In the genomic region with DNA sequence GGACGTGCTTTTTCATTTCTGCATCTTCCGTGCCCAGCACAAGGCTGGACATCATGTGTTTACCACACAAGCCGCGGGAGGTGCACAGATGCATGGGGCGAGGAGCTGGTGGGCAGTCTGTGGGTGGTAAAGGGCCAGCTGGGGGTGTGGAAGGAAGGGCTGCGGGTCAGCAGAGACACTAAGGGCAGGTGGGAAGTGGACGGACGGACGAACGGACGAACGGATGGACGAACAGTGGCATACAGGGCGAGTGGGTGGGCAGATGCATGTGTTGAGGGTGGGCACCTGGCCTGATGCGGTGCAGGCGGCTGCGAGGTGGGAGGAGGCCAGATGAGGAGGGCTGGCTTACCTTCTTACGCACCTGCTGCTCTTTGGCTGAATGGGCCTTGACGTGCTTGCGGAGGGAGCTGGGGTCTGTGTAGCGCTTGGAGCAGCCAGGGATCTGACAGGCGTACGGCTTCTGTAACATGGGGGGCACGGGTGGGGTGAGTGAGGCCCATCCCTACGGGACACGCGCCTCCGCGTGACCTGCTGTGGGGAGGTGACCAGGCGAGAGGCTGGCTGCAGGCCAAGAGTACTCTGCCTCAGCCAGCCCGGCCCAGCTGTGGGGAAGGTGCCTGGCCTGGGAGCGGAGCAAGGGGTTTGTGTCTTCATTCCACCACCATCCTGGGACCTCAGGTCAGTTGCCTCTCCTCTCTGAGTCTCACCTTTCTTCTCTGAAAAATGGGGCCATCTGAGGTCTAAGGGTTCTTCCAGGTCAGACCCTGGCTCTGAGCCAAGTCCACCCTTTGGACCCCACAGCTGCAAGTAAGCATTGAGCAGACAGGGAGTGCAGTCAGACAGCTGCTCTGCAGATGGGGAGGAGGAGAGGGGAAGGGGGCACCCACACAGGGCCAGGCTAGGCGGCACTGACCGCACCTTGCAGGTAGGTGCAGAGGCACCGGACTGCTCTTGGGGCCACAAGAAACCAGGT, we compare ENCODE assay signal across 15 cellular contexts.
DNase-seq lines count a peak whose midpoint lies in the region; ATAC-seq and TF ChIP-seq lines count a peak whose summit lies in the region.
"Had no signal": no experiment of that assay in that cellular context is flagged by ENCODE, and none has a peak within 500 bp of the region (broad histone marks: within the 10 kb centered on the region; RNA-seq: fewer than 3 reads in every experiment).

No MANE protein-coding gene starts in this region.

- H2AK5ac ChIP-seq in H9 (ENCODE audit: insufficient read length, low read length): no peak overlapping the region

- ATAC-seq in body of pancreas (peak; percentile 17), GM19328 (IDR thresholded peaks at IDR 0.05; ENCODE audit: unreplicated experiment) (no peak), HG02870 (IDR thresholded peaks at IDR 0.05; ENCODE audit: unreplicated experiment) (no peak)

- H3K56ac ChIP-seq in H9 (ENCODE audit: insufficient read length, low read depth, low read length): no peak overlapping the region

- no peak overlapping the region for H4K5ac ChIP-seq in H9 (ENCODE audit: insufficient read length, low read depth, low read length)

- H3K27ac ChIP-seq in H9 (ENCODE audit: insufficient read length, low read depth, low read length): no peak overlapping the region
- H3K27ac ChIP-seq in body of pancreas: no peak overlapping the region
- H3K27ac ChIP-seq: dorsolateral prefrontal cortex had no signal

- no peak overlapping the region for H4K91ac ChIP-seq in H9 (ENCODE audit: insufficient read length, low read depth, low read length)

- no peak overlapping the region for H3T11ph ChIP-seq in H9 (ENCODE audit: low read length)

- H3K36me3 Mint-ChIP-seq in Caco-2 (ENCODE audit: insufficient read depth, unreplicated experiment): no peaks in the 10 kb centered on the region
- H3K36me3 Mint-ChIP-seq in H9 (ENCODE audit: insufficient read depth in 1 of 3, low read depth in 3 of 3): no peaks in the 10 kb centered on the region
- H3K36me3 Mint-ChIP-seq in neural crest cell (ENCODE audit: low read depth): no peaks in the 10 kb centered on the region
- H3K36me3 Mint-ChIP-seq: activated naive CD8-positive, alpha-beta T cell treated with anti-CD3 and anti-CD28 coated beads, Interleukin-2, amount 10 ng/mL, durations not matched to agents 7 days and 5 days had no signal

- no peak overlapping the region for H2BK5ac ChIP-seq in H9 (ENCODE audit: insufficient read length, low read length)

- no peak for DNase-seq in Caco-2
- no peak for DNase-seq in H9
- DNase-seq in body of pancreas: peak in 3 of 4 donors; percentile 17 to 48 (median 43)
- no peak for DNase-seq in neural crest cell (ENCODE audit: low read depth, low spot score)
- DNase-seq in mesenteric fat pad (ENCODE audit: low spot score): no peak
- DNase-seq in activated CD8-positive, alpha-beta memory T cell treated with anti-CD3 and anti-CD28 coated beads, Interleukin-2, amount 50 U/mL, for 48 hours: no peak
- DNase-seq: activated CD4-positive, alpha-beta T cell treated with anti-CD3 and anti-CD28 coated beads, Interleukin-2, amount 50 U/mL, for 48 hours; activated naive CD8-positive, alpha-beta T cell treated with anti-CD3 and anti-CD28 coated beads, Interleukin-2, amount 10 ng/mL, durations not matched to agents 7 days and 5 days; activated T-cell treated with anti-CD3 and anti-CD28 coated beads, Interleukin-2, amount 50 U/mL, for 48 hours; DMS153; KG1 had no signal

- H3K9me3 Mint-ChIP-seq in Caco-2 (ENCODE audit: unreplicated experiment) (no peaks in the 10 kb centered on the region), H9 (no peaks in the 10 kb centered on the region; a peak in 1 of 5 replicates), neural crest cell (no peaks in the 10 kb centered on the region)
- H3K9me3 Mint-ChIP-seq: activated naive CD8-positive, alpha-beta T cell treated with anti-CD3 and anti-CD28 coated beads, Interleukin-2, amount 10 ng/mL, durations not matched to agents 7 days and 5 days had no signal

- H3K23me2 ChIP-seq in H9 (ENCODE audit: insufficient read length, low read depth, low read length, poor library complexity, severe bottlenecking): no peaks in the 10 kb centered on the region

- H3K4ac ChIP-seq in H9 (ENCODE audit: low read depth, low read length): no peak overlapping the region

- H3K9me3 ChIP-seq in Caco-2 (no peaks in the 10 kb centered on the region), H9 (ENCODE audit: control insufficient read depth, low read depth, low read length) (no peaks in the 10 kb centered on the region), body of pancreas (no peaks in the 10 kb centered on the region)

- H3K4me1 Mint-ChIP-seq in Caco-2 (ENCODE audit: low read depth, unreplicated experiment) (peaks cover 19% of the 10 kb centered on the region), H9 (peaks cover 2 to 17% of the 10 kb centered on the region in 2 experiments; a peak in 3 of 4 replicates), neural crest cell (peaks cover 14% of the 10 kb centered on the region)
- H3K4me1 Mint-ChIP-seq: activated naive CD8-positive, alpha-beta T cell treated with anti-CD3 and anti-CD28 coated beads, Interleukin-2, amount 10 ng/mL, durations not matched to agents 7 days and 5 days had no signal

- no peak overlapping the region for H3K4me2 ChIP-seq in H9 (ENCODE audit: insufficient read depth, insufficient read length, low read length)

- H3K27me3 Mint-ChIP-seq in Caco-2 (ENCODE audit: insufficient read depth, unreplicated experiment): no peaks in the 10 kb centered on the region
- peaks cover 16% of the 10 kb centered on the region for H3K27me3 Mint-ChIP-seq in H9 (ENCODE audit: low read depth)
- peaks cover 2% of the 10 kb centered on the region for H3K27me3 Mint-ChIP-seq in neural crest cell (ENCODE audit: low read depth)
- H3K27me3 Mint-ChIP-seq: activated naive CD8-positive, alpha-beta T cell treated with anti-CD3 and anti-CD28 coated beads, Interleukin-2, amount 10 ng/mL, durations not matched to agents 7 days and 5 days had no signal

- no peaks in the 10 kb centered on the region for H3K79me2 ChIP-seq in H9 (ENCODE audit: insufficient read depth, low read length)

- no peak overlapping the region for H3K9ac ChIP-seq in H9 (ENCODE audit: extremely low read depth, insufficient read length, low read length)

- TF ChIP-seq POLR2A in body of pancreas (IDR thresholded peaks at IDR 0.05): no peak

- H3K4me3 Mint-ChIP-seq in Caco-2 (ENCODE audit: unreplicated experiment) (no peak overlapping the region), H9 (peak overlapping the region in 1 of 2 experiments; percentile 45; a peak in 1 of 5 replicates), neural crest cell (no peak overlapping the region)
- H3K4me3 Mint-ChIP-seq: activated naive CD8-positive, alpha-beta T cell treated with anti-CD3 and anti-CD28 coated beads, Interleukin-2, amount 10 ng/mL, durations not matched to agents 7 days and 5 days had no signal

- no peak overlapping the region for H2AFZ ChIP-seq in H9 (ENCODE audit: low read length)

- H2BK15ac ChIP-seq in H9 (ENCODE audit: low read depth, low read length): 0 out of 2 replicates have a peak overlapping the region, but pooled peaks have one; percentile 16

- peaks cover 13% of the 10 kb centered on the region for H3K4me1 ChIP-seq in Caco-2
- H3K4me1 ChIP-seq in H9 (ENCODE audit: insufficient read depth, low read length): no peaks in the 10 kb centered on the region; the same call in 1 of the 2 replicates
- H3K4me1 ChIP-seq in body of pancreas: peaks cover 18% of the 10 kb centered on the region

- H2BK120ac ChIP-seq in H9 (ENCODE audit: low read depth, low read length, poor library complexity, severe bottlenecking): no peak overlapping the region

- TF ChIP-seq CTCF in Caco-2 (IDR thresholded peaks at IDR 0.05; ENCODE audit: insufficient read depth in 1 of 2, low read depth in 1 of 2, low read length in 1 of 2, severe bottlenecking in 1 of 2, unreplicated experiment in 1 of 2) (no peak), H9 (conservative IDR thresholded peaks at IDR 0.05) (no peak), body of pancreas (IDR thresholded peaks at IDR 0.05) (no peak), neural crest cell (conservative IDR thresholded peaks at IDR 0.05) (no peak)

- no TSS peak for BruUV-seq in Caco-2 (replicated peaks; lab: Mats Ljungman, UMichigan)

- no peak overlapping the region for H3K4me3 ChIP-seq in Caco-2 (ENCODE audit: low read depth, low read length)
- no peak overlapping the region for H3K4me3 ChIP-seq in body of pancreas
- H3K4me3 ChIP-seq: skin epidermis had no signal

- H3K27ac Mint-ChIP-seq in Caco-2 (ENCODE audit: unreplicated experiment) (peak overlapping the region; percentile 53), H9 (no peak overlapping the region), neural crest cell (ENCODE audit: unreplicated experiment) (peak overlapping the region; percentile 76)

- H2BK12ac ChIP-seq in H9 (ENCODE audit: insufficient read length, low read depth, low read length): no peak overlapping the region

- CTCF ChIA-PET in Caco-2 (lab: Charles Lee): no interaction called here

- no peak overlapping the region; the same call in 1 of the 2 replicates for H3K14ac ChIP-seq in H9 (ENCODE audit: insufficient read depth, low read length)

- POLR2A ChIA-PET in Caco-2 (lab: Charles Lee): no interaction called here

- H3K18ac ChIP-seq in H9 (ENCODE audit: insufficient read length, low read depth, low read length): no peak overlapping the region

- no peak overlapping the region for H4K8ac ChIP-seq in H9 (replicated peaks; ENCODE audit: insufficient read length, low read depth, low read length)

- WGBS in H9 (ENCODE audit: extremely low coverage, insufficient read length, low lambda C conversion rate): no CpG with 5 or more reads among the region's 35 CpGs
- WGBS in body of pancreas, 2 donors: 61 to 66% methylated on average over 27 to 35 of the region's 35 CpGs

- H3K27me3 ChIP-seq in Caco-2 (replicated peaks; ENCODE audit: control insufficient read depth, insufficient read depth, low read length): no peaks in the 10 kb centered on the region
- H3K27me3 ChIP-seq in H9 (ENCODE audit: insufficient read depth, low read length): no peaks in the 10 kb centered on the region; the same call in 1 of the 2 replicates
- no peaks in the 10 kb centered on the region for H3K27me3 ChIP-seq in body of pancreas
- H3K27me3 ChIP-seq: dorsolateral prefrontal cortex had no signal

- no peaks in the 10 kb centered on the region for H3K36me3 ChIP-seq in Caco-2 (ENCODE audit: control insufficient read depth, insufficient read depth, low read length)
- H3K36me3 ChIP-seq in body of pancreas (replicated peaks in 1 of 2; ENCODE audit: insufficient read depth in 1 of 2, low read depth in 2 of 2): no peaks in the 10 kb centered on the region

- H3K23ac ChIP-seq in H9 (ENCODE audit: insufficient read length, low read depth, low read length): no peak overlapping the region

- no peaks in the 10 kb centered on the region for H3K79me1 ChIP-seq in H9 (ENCODE audit: insufficient read depth, low read depth, low read length, poor library complexity, severe bottlenecking)

- intact Hi-C loops in Caco-2 (cut with micrococcal nuclease; ENCODE audit: unreplicated experiment) (no loop called here), body of pancreas (cut with DNase I) (no loop called here)

- no peaks in the 10 kb centered on the region for H4K20me1 ChIP-seq in H9 (ENCODE audit: control insufficient read depth, insufficient read depth, insufficient read length)

- no peak overlapping the region for H2BK20ac ChIP-seq in H9 (ENCODE audit: low read depth, low read length, poor library complexity, severe bottlenecking)

Comparison
In these comparisons a context has a peak if more than half of its experiments do, and no peak if none do; other contexts are left out.
1. DNase-seq: peak in body of pancreas (3 of 4); none in Caco-2 (0 of 2), H9 (single experiment), neural crest cell (single experiment), mesenteric fat pad (single experiment) and activated CD8-positive, alpha-beta memory T cell treated with anti-CD3 and anti-CD28 coated beads, Interleukin-2, amount 50 U/mL, for 48 hours (single experiment).
2. H3K27ac Mint-ChIP-seq: peak in Caco-2 (single experiment) and neural crest cell (single experiment); none in H9 (0 of 3).